In the genomic region with DNA sequence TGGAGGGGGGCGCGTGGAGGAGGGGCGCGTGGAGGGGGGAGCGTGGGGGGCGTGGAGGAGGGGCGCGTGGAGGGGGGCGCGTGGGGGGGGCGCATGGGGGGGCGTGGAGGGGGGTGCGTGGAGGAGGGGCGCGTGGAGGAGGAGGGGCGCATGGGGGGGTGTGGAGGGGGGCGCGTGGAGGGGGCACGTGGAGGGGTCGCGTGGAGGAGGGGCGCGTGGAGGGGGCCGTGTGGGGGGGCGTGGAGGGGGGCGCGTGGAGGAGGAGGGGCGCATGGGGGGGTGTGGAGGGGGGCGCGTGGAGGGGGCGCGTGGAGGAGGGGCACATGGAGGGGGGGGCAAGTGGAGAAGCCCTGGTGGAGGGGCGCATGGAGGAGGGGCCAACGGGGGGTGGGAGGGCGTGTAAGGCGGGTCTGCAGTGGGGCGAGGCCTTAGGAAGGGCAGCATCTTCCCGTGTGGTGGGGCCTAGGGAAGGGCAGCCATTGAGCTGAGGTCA, we compare ENCODE assay signal across 37 cellular contexts. TPM values are rescaled to one million over a fixed set of nuclear protein-coding genes. Genes with fewer than 3 reads are reported as not detected.
"Had no signal": no experiment of that assay in that cellular context is flagged by ENCODE, and none has a peak within 500 bp of the region (broad histone marks: within the 10 kb centered on the region; RNA-seq: fewer than 3 reads in every experiment).

No MANE protein-coding gene starts in this region.

- H3K9me3 Mint-ChIP-seq: activated CD4-positive, alpha-beta memory T cell treated with anti-CD3 and anti-CD28 coated beads, Interleukin-2, amount 10 ng/mL, durations not matched to agents 7 days and 5 days; activated CD4-positive, alpha-beta T cell treated with anti-CD3 and anti-CD28 coated beads, Interleukin-2, amount 10 ng/mL, durations not matched to agents 7 days and 5 days; activated naive CD4-positive, alpha-beta T cell treated with anti-CD3 and anti-CD28 coated beads, Interleukin-2, amount 10 ng/mL, durations not matched to agents 7 days and 5 days; activated naive CD4-positive, alpha-beta T cell treated with anti-CD3 and anti-CD28 coated beads, Interleukin-2, amount 50 U/mL, for 72 hours; activated naive CD8-positive, alpha-beta T cell treated with anti-CD3 and anti-CD28 coated beads, Interleukin-2, amount 10 ng/mL, durations not matched to agents 7 days and 5 days; activated T-cell treated with anti-CD3 and anti-CD28 coated beads, Interleukin-2, amount 50 U/mL, for 24 hours; activated T-cell treated with anti-CD3 and anti-CD28 coated beads, Interleukin-2, amount 50 U/mL, for 72 hours; brain; T-helper 2 cell treated with Interferon-gamma antibody and Interleukin-4, amounts not matched to agents 5 μg/mL and 100 μg/mL, for 36 hours had no signal

- H3K27ac Mint-ChIP-seq: activated CD4-positive, alpha-beta memory T cell treated with anti-CD3 and anti-CD28 coated beads, Interleukin-2, amount 10 ng/mL, durations not matched to agents 7 days and 5 days; activated CD4-positive, alpha-beta T cell treated with anti-CD3 and anti-CD28 coated beads, Interleukin-2, amount 10 ng/mL, durations not matched to agents 7 days and 5 days; activated naive CD4-positive, alpha-beta T cell treated with anti-CD3 and anti-CD28 coated beads, Interleukin-2, amount 10 ng/mL, durations not matched to agents 7 days and 5 days; activated naive CD4-positive, alpha-beta T cell treated with anti-CD3 and anti-CD28 coated beads, Interleukin-2, amount 50 U/mL, for 72 hours; activated naive CD8-positive, alpha-beta T cell treated with anti-CD3 and anti-CD28 coated beads, Interleukin-2, amount 10 ng/mL, durations not matched to agents 7 days and 5 days; activated T-cell treated with anti-CD3 and anti-CD28 coated beads, Interleukin-2, amount 50 U/mL, for 24 hours; activated T-cell treated with anti-CD3 and anti-CD28 coated beads, Interleukin-2, amount 50 U/mL, for 72 hours; brain; T-helper 17 cell; T-helper 2 cell treated with Interferon-gamma antibody and Interleukin-4, amounts not matched to agents 5 μg/mL and 100 μg/mL, for 36 hours had no signal

- H3K4me3 Mint-ChIP-seq: activated CD4-positive, alpha-beta memory T cell treated with anti-CD3 and anti-CD28 coated beads, Interleukin-2, amount 10 ng/mL, durations not matched to agents 7 days and 5 days; activated CD4-positive, alpha-beta T cell treated with anti-CD3 and anti-CD28 coated beads, Interleukin-2, amount 10 ng/mL, durations not matched to agents 7 days and 5 days; activated naive CD4-positive, alpha-beta T cell treated with anti-CD3 and anti-CD28 coated beads, Interleukin-2, amount 10 ng/mL, durations not matched to agents 7 days and 5 days; activated naive CD8-positive, alpha-beta T cell treated with anti-CD3 and anti-CD28 coated beads, Interleukin-2, amount 10 ng/mL, durations not matched to agents 7 days and 5 days; activated T-cell treated with anti-CD3 and anti-CD28 coated beads, Interleukin-2, amount 50 U/mL, for 24 hours; activated T-cell treated with anti-CD3 and anti-CD28 coated beads, Interleukin-2, amount 50 U/mL, for 72 hours; brain; T-helper 17 cell; T-helper 2 cell treated with Interferon-gamma antibody and Interleukin-4, amounts not matched to agents 5 μg/mL and 100 μg/mL, for 36 hours had no signal

- H3K27ac ChIP-seq: ascending aorta, breast epithelium, cardiac muscle cell, colonic mucosa, epithelial cell of prostate, esophagus squamous epithelium, gastroesophageal sphincter had no signal

- H3K4me3 ChIP-seq: ascending aorta, breast epithelium, cardiac muscle cell, colonic mucosa, esophagus squamous epithelium, gastroesophageal sphincter had no signal

- ATAC-seq: gastroesophageal sphincter, T-helper 17 cell had no signal

- H3K9me3 ChIP-seq: ascending aorta, breast epithelium, colonic mucosa, esophagus squamous epithelium, gastroesophageal sphincter had no signal

- H3K4me1 Mint-ChIP-seq: activated CD4-positive, alpha-beta memory T cell treated with anti-CD3 and anti-CD28 coated beads, Interleukin-2, amount 10 ng/mL, durations not matched to agents 7 days and 5 days; activated CD4-positive, alpha-beta T cell treated with anti-CD3 and anti-CD28 coated beads, Interleukin-2, amount 10 ng/mL, durations not matched to agents 7 days and 5 days; activated naive CD4-positive, alpha-beta T cell treated with anti-CD3 and anti-CD28 coated beads, Interleukin-2, amount 10 ng/mL, durations not matched to agents 7 days and 5 days; activated naive CD8-positive, alpha-beta T cell treated with anti-CD3 and anti-CD28 coated beads, Interleukin-2, amount 10 ng/mL, durations not matched to agents 7 days and 5 days; brain; T-helper 17 cell had no signal

- H3K27me3 Mint-ChIP-seq: activated CD4-positive, alpha-beta memory T cell treated with anti-CD3 and anti-CD28 coated beads, Interleukin-2, amount 10 ng/mL, durations not matched to agents 7 days and 5 days; activated CD4-positive, alpha-beta T cell treated with anti-CD3 and anti-CD28 coated beads, Interleukin-2, amount 10 ng/mL, durations not matched to agents 7 days and 5 days; activated naive CD8-positive, alpha-beta T cell treated with anti-CD3 and anti-CD28 coated beads, Interleukin-2, amount 10 ng/mL, durations not matched to agents 7 days and 5 days; activated T-cell treated with anti-CD3 and anti-CD28 coated beads, Interleukin-2, amount 50 U/mL, for 24 hours; brain had no signal

- H3K27me3 ChIP-seq: ascending aorta, cardiac muscle cell, colonic mucosa had no signal

- DNase-seq: activated CD4-positive, alpha-beta memory T cell treated with anti-CD3 and anti-CD28 coated beads, Interleukin-2, amount 10 ng/mL, durations not matched to agents 7 days and 5 days; activated CD4-positive, alpha-beta T cell treated with anti-CD3 and anti-CD28 coated beads for 1 hour; activated CD4-positive, alpha-beta T cell treated with anti-CD3 and anti-CD28 coated beads for 4 hours; activated CD4-positive, alpha-beta T cell treated with anti-CD3 and anti-CD28 coated beads, Interleukin-2, amount 10 ng/mL, durations not matched to agents 7 days and 5 days; activated CD4-positive, alpha-beta T cell treated with anti-CD3 and anti-CD28 coated beads, Interleukin-2, amount 50 U/mL, for 4 hours; activated CD8-positive, alpha-beta memory T cell treated with anti-CD3 and anti-CD28 coated beads, Interleukin-2, amount 50 U/mL, for 48 hours; activated gamma-delta T cell; activated naive CD4-positive, alpha-beta T cell; activated naive CD4-positive, alpha-beta T cell treated with anti-CD3 and anti-CD28 coated beads, Interleukin-2, amount 10 ng/mL, durations not matched to agents 7 days and 5 days; activated T-cell treated with anti-CD3 and anti-CD28 coated beads for 4 hours; activated T-cell treated with anti-CD3 and anti-CD28 coated beads, Interleukin-2, amount 50 U/mL, for 24 hours; activated T-cell treated with anti-CD3 and anti-CD28 coated beads, Interleukin-2, amount 50 U/mL, for 72 hours; central memory CD4-positive, alpha-beta T cell; cerebellar nuclear complex; colonic mucosa; effector CD8-positive, alpha-beta T cell; esophagus squamous epithelium; foreskin melanocyte; head of caudate nucleus; T-helper 1 cell; T1000 had no signal

- H3K4me1 ChIP-seq: ascending aorta, breast epithelium, colonic mucosa, gastroesophageal sphincter had no signal

- H3K36me3 ChIP-seq: ascending aorta, breast epithelium, cardiac muscle cell, colonic mucosa, esophagus squamous epithelium, gastroesophageal sphincter had no signal

- H3K36me3 Mint-ChIP-seq: activated naive CD4-positive, alpha-beta T cell treated with anti-CD3 and anti-CD28 coated beads, Interleukin-2, amount 10 ng/mL, durations not matched to agents 7 days and 5 days; activated naive CD4-positive, alpha-beta T cell treated with anti-CD3 and anti-CD28 coated beads, Interleukin-2, amount 50 U/mL, for 72 hours; activated naive CD8-positive, alpha-beta T cell treated with anti-CD3 and anti-CD28 coated beads, Interleukin-2, amount 10 ng/mL, durations not matched to agents 7 days and 5 days; brain had no signal

RNA-seq across cellular contexts. Expression of gene MSLN, which starts 7.3 kb away (rescaled TPM):
- total RNA-seq: activated CD4-positive, alpha-beta memory T cell treated with anti-CD3 and anti-CD28 coated beads, Interleukin-2, amount 10 ng/mL, durations not matched to agents 7 days and 5 days; activated CD4-positive, alpha-beta T cell treated with anti-CD3 and anti-CD28 coated beads, Interleukin-2, amount 10 ng/mL, durations not matched to agents 7 days and 5 days; activated naive CD4-positive, alpha-beta T cell treated with anti-CD3 and anti-CD28 coated beads, Interleukin-2, amount 50 U/mL, for 72 hours; activated naive CD8-positive, alpha-beta T cell treated with anti-CD3 and anti-CD28 coated beads, Interleukin-2, amount 10 ng/mL, durations not matched to agents 7 days and 5 days; activated T-cell treated with anti-CD3 and anti-CD28 coated beads, Interleukin-2, amount 50 U/mL, for 72 hours; endothelial cell of umbilical vein; fibroblast of lung; T-helper 17 cell had no signal
- polyA plus RNA-seq: cardiac muscle cell, endothelial cell of umbilical vein, fibroblast of lung had no signal

RNA-seq across cellular contexts. Expression of gene GNG13, which starts 32.7 kb away (rescaled TPM):
- total RNA-seq: activated CD4-positive, alpha-beta memory T cell treated with anti-CD3 and anti-CD28 coated beads, Interleukin-2, amount 10 ng/mL, durations not matched to agents 7 days and 5 days; activated CD4-positive, alpha-beta T cell treated with anti-CD3 and anti-CD28 coated beads, Interleukin-2, amount 10 ng/mL, durations not matched to agents 7 days and 5 days; activated naive CD4-positive, alpha-beta T cell treated with anti-CD3 and anti-CD28 coated beads, Interleukin-2, amount 50 U/mL, for 72 hours; activated naive CD8-positive, alpha-beta T cell treated with anti-CD3 and anti-CD28 coated beads, Interleukin-2, amount 10 ng/mL, durations not matched to agents 7 days and 5 days; activated T-cell treated with anti-CD3 and anti-CD28 coated beads, Interleukin-2, amount 50 U/mL, for 72 hours; ascending aorta; breast epithelium; cardiac muscle cell; dermis microvascular lymphatic vessel endothelial cell; endothelial cell of umbilical vein; esophagus squamous epithelium; fibroblast of lung; fibroblast of villous mesenchyme; gastroesophageal sphincter; glomerular endothelial cell; T-helper 17 cell had no signal
- polyA plus RNA-seq: endothelial cell of umbilical vein, esophagus, fibroblast of lung had no signal
